In the genomic region with DNA sequence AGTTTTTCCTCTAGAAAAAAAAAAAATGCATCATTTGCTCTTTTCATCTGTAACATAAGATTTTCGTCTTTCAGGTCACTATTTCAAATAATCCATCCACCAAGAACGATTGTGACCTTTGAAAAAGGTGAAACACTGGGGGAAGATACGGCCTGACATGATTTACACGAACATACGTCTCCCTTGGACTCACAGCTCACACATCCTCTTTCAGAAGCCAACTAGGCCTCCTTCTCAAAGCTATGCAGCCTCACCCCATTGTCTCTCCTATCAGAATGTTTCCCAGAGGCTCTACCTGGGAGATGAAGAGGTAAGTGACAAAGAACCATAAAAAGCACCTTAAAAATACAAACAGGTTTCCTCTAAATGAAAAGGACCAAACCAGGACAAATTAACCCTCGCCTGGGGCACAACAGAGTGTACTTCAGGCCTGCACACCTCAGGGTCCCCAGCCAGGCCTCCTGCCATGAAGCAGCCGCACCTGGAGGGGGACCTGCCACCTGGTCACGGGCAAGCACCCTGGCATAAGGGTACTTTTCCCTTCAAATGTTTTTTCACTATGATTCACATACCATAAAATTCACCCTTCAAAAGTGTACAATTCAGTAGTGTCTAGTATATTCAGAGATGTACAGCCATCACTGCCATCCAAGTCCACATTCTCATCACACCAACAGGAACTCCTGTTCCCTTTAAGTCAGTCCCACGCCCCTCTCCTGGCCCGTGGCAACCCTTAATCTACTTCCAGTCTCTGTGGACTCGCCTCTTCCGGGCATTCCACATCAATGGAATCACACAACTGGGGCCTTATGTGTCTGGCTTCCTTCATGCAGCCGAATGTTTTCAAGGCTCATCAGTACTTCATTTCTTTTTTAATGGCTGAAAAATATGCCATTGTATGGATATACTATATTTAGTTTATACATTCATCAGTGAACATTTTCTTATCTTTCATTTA, we compare ENCODE assay signal across 8 cellular contexts. TPM values are rescaled to one million over a fixed set of nuclear protein-coding genes. Genes with fewer than 3 reads are reported as not detected.
DNase-seq lines count a peak whose midpoint lies in the region; ATAC-seq and TF ChIP-seq lines count a peak whose summit lies in the region.

No MANE protein-coding gene starts in this region.

- 80% methylated on average over 13 of the region's 13 CpGs for WGBS in SK-N-SH (ENCODE audit: low lambda C conversion rate)

- peaks cover 48% of the 10 kb centered on the region for H4K20me1 ChIP-seq in SK-N-SH (ENCODE audit: insufficient read depth)

- H3K4me2 ChIP-seq in SK-N-SH = 0 out of 2 replicates have a peak overlapping the region, but pooled peaks have one; percentile 2

- ATAC-seq in HG02884 (IDR thresholded peaks at IDR 0.05; ENCODE audit: unreplicated experiment) (peak; percentile 29), left cardiac atrium (peak; percentile 25 to 31)

- DNase-seq in SIG-M5 treated with dmso at 0.1 percent for 504 hours (lab: John Stamatoyannopoulos, UW; ENCODE audit: unreplicated experiment) (peak; percentile 12), SIG-M5 (lab: John Stamatoyannopoulos, UW) (no peak), SK-N-SH (no peak), left cardiac atrium (peak; percentile 53), substantia nigra (lab: John Stamatoyannopoulos, UW) (no peak), SKM-1 (lab: John Stamatoyannopoulos, UW; ENCODE audit: unreplicated experiment) (no peak), OCI-M1 (lab: John Stamatoyannopoulos, UW) (no peak)

- no peak for TF ChIP-seq RAD21 in SK-N-SH (IDR thresholded peaks at IDR 0.05; ENCODE audit: low read length)

- no peak for TF ChIP-seq CTCF in SK-N-SH (IDR thresholded peaks at IDR 0.05)

- intact Hi-C loops in left cardiac atrium (cut with DNase I) = no loop called here

- no peak for TF ChIP-seq EP300 in SK-N-SH (IDR thresholded peaks at IDR 0.05; ENCODE audit: borderline replicate concordance in 1 of 2, low read depth in 1 of 2, low read length in 1 of 2)

- H3K9ac ChIP-seq in SK-N-SH = no peak overlapping the region

- no peaks in the 10 kb centered on the region for H3F3A ChIP-seq in SK-N-SH (replicated peaks; ENCODE audit: insufficient read depth)

- CTCF ChIA-PET in SK-N-SH (lab: Yijun Ruan, JAX) = interaction anchor here (1.7 kb wide), 1 partner anchor 8 kb away, joined by 8 read pairs; no protein-coding TSS in a partner anchor

- POLR2A ChIA-PET in SK-N-SH (lab: Yijun Ruan, JAX) = no interaction called here

- no peaks in the 10 kb centered on the region for H3K27me3 ChIP-seq in SK-N-SH (ENCODE audit: insufficient read depth)

- H3K79me2 ChIP-seq in SK-N-SH (ENCODE audit: insufficient read depth) = peaks cover 98% of the 10 kb centered on the region

- H3K9me2 ChIP-seq in SK-N-SH = no peaks in the 10 kb centered on the region

- H3K4me3 ChIP-seq in SK-N-SH (ENCODE audit: low read depth in 2 of 2, low read length in 1 of 2) = no peak overlapping the region

- peak overlapping the region in 1 of 2 experiments; percentile 51; a peak in 2 of 4 replicates for H3K27ac ChIP-seq in SK-N-SH (ENCODE audit: low read depth in 2 of 2, low read length in 1 of 2)
- H3K27ac ChIP-seq in substantia nigra (ENCODE audit: low read depth, low read length, poor library complexity, severe bottlenecking) = peak overlapping the region; percentile 59

- H3K9me3 ChIP-seq in SK-N-SH = no peaks in the 10 kb centered on the region

- H2AFZ ChIP-seq in SK-N-SH (ENCODE audit: low read depth) = no peak overlapping the region

- H3K4me1 ChIP-seq in SK-N-SH (ENCODE audit: control insufficient read depth in 1 of 2, insufficient read depth in 2 of 2, low read depth in 1 of 2, low read length in 1 of 2) = peaks cover 9 to 15% of the 10 kb centered on the region in 2 experiments; a peak in 2 of 4 replicates

- H3K36me3 ChIP-seq in SK-N-SH (replicated peaks in 1 of 2; ENCODE audit: control insufficient read depth in 1 of 2, insufficient read depth in 2 of 2, low read length in 1 of 2) = peaks cover 17 to 20% of the 10 kb centered on the region in 2 experiments

TF ChIP-seq in SK-N-SH, 30 proteins besides CTCF, POLR2A, EP300 and RAD21:
- no peak for TF ChIP-seq YY1 (IDR thresholded peaks at IDR 0.05; ENCODE audit: low read depth)
- no peak for TF ChIP-seq MEF2A (IDR thresholded peaks at IDR 0.05; ENCODE audit: borderline replicate concordance, low read depth)
- TF ChIP-seq, protein P1, sequence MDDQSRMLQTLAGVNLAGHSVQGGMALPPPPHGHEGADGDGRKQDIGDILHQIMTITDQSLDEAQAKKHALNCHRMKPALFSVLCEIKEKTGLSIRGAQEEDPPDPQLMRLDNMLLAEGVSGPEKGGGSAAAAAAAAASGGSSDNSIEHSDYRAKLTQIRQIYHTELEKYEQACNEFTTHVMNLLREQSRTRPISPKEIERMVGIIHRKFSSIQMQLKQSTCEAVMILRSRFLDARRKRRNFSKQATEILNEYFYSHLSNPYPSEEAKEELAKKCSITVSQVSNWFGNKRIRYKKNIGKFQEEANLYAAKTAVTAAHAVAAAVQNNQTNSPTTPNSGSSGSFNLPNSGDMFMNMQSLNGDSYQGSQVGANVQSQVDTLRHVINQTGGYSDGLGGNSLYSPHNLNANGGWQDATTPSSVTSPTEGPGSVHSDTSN (IDR thresholded peaks at IDR 0.05) = no peak
- no peak for TF ChIP-seq POLR2AphosphoS5 (IDR thresholded peaks at IDR 0.05; ENCODE audit: low read depth, low read length)
- no peak for TF ChIP-seq NRF1 (IDR thresholded peaks at IDR 0.05; ENCODE audit: low read depth, low read length)
- TF ChIP-seq USF2 (IDR thresholded peaks at IDR 0.05; ENCODE audit: borderline replicate concordance, low read depth, low read length) = no peak
- TF ChIP-seq EZH2phosphoT487 (IDR thresholded peaks at IDR 0.05; ENCODE audit: borderline replicate concordance, low read depth) = no peak
- no peak for TF ChIP-seq RCOR1 (IDR thresholded peaks at IDR 0.05; ENCODE audit: low read length)
- no peak for TF ChIP-seq CHD2 (IDR thresholded peaks at IDR 0.05; ENCODE audit: low read length, partially characterized antibody)
- TF ChIP-seq SMC3 (IDR thresholded peaks at IDR 0.05; ENCODE audit: low read depth, low read length) = no peak
- TF ChIP-seq JUND (IDR thresholded peaks at IDR 0.05) = no peak
- TF ChIP-seq MXI1 (IDR thresholded peaks at IDR 0.05; ENCODE audit: low read depth, low read length) = no peak
- TF ChIP-seq NFIC (IDR thresholded peaks at IDR 0.05; ENCODE audit: borderline replicate concordance) = no peak
- TF ChIP-seq, protein P2, sequence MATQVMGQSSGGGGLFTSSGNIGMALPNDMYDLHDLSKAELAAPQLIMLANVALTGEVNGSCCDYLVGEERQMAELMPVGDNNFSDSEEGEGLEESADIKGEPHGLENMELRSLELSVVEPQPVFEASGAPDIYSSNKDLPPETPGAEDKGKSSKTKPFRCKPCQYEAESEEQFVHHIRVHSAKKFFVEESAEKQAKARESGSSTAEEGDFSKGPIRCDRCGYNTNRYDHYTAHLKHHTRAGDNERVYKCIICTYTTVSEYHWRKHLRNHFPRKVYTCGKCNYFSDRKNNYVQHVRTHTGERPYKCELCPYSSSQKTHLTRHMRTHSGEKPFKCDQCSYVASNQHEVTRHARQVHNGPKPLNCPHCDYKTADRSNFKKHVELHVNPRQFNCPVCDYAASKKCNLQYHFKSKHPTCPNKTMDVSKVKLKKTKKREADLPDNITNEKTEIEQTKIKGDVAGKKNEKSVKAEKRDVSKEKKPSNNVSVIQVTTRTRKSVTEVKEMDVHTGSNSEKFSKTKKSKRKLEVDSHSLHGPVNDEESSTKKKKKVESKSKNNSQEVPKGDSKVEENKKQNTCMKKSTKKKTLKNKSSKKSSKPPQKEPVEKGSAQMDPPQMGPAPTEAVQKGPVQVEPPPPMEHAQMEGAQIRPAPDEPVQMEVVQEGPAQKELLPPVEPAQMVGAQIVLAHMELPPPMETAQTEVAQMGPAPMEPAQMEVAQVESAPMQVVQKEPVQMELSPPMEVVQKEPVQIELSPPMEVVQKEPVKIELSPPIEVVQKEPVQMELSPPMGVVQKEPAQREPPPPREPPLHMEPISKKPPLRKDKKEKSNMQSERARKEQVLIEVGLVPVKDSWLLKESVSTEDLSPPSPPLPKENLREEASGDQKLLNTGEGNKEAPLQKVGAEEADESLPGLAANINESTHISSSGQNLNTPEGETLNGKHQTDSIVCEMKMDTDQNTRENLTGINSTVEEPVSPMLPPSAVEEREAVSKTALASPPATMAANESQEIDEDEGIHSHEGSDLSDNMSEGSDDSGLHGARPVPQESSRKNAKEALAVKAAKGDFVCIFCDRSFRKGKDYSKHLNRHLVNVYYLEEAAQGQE (IDR thresholded peaks at IDR 0.05; ENCODE audit: low read depth, low read length) = no peak
- TF ChIP-seq, protein P3, sequence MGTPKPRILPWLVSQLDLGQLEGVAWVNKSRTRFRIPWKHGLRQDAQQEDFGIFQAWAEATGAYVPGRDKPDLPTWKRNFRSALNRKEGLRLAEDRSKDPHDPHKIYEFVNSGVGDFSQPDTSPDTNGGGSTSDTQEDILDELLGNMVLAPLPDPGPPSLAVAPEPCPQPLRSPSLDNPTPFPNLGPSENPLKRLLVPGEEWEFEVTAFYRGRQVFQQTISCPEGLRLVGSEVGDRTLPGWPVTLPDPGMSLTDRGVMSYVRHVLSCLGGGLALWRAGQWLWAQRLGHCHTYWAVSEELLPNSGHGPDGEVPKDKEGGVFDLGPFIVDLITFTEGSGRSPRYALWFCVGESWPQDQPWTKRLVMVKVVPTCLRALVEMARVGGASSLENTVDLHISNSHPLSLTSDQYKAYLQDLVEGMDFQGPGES (IDR thresholded peaks at IDR 0.05; ENCODE audit: low read depth, low read length) = no peak

RNA-seq across cellular contexts. Expression of gene SLC15A4, which starts 5.4 kb away (rescaled TPM):
- 14.5 and 20.5 TPM in 2 replicates for polyA plus RNA-seq in SK-N-SH (2012; rRNA removed)
- 13.3 and 15.6 TPM in 2 replicates for polyA plus RNA-seq in SK-N-SH (2012; cell fraction: cytosol; rRNA removed)
- polyA plus RNA-seq in SK-N-SH (2012; cell fraction: nucleus; rRNA removed) = 19.1 and 32.5 TPM in 2 replicates
- total RNA-seq in left cardiac atrium = 10 to 100 TPM; 15.6 to 16.2 TPM

RNA-seq across cellular contexts. Expression of gene GLT1D1, which starts 34.9 kb away (rescaled TPM):
- 0.05 and 0.06 TPM in 2 replicates for polyA plus RNA-seq in SK-N-SH (2012; rRNA removed)
- polyA plus RNA-seq in SK-N-SH (2012; cell fraction: cytosol; rRNA removed) = 0.14 and 0.21 TPM in 2 replicates
- 0.02 and 0.08 TPM in 2 replicates for polyA plus RNA-seq in SK-N-SH (2012; cell fraction: nucleus; rRNA removed)
- total RNA-seq in left cardiac atrium = under 1 TPM; 0.38 to 0.50 TPM

Comparison
In these comparisons a context has a peak if more than half of its experiments do, and no peak if none do; other contexts are left out.
1. DNase-seq: peak in SIG-M5 treated with dmso at 0.1 percent for 504 hours (single experiment) and left cardiac atrium (single experiment); none in SIG-M5 (single experiment), SK-N-SH (single experiment), substantia nigra (0 of 49), SKM-1 (single experiment) and OCI-M1 (single experiment).